ENCODE assay signal across 1 cellular context in genomic region chr2:121530563-121531334, GRCh38.
TF ChIP-seq lines count a peak whose summit lies in the region.

Gene RNU4ATAC, plus strand, starts transcription at chr2:121530880.

TF ChIP-seq in H1, 55 proteins besides CTCF, POLR2A, EP300 and RAD21:
- no peak for TF ChIP-seq USF2 (IDR thresholded peaks at IDR 0.05; ENCODE audit: low read length)
- TF ChIP-seq CBX5 (IDR thresholded peaks at IDR 0.05; ENCODE audit: low read depth, low read length) = no peak
- TF ChIP-seq NANOG (IDR thresholded peaks at IDR 0.05; ENCODE audit: insufficient read depth, low read depth, low read length, poor library complexity, severe bottlenecking) = no peak
- no peak for TF ChIP-seq ASH2L (IDR thresholded peaks at IDR 0.05; ENCODE audit: low read length)
- TF ChIP-seq RFX5 (IDR thresholded peaks at IDR 0.05; ENCODE audit: borderline replicate concordance, low read depth, low read length) = no peak
- TF ChIP-seq RXRA (IDR thresholded peaks at IDR 0.05; ENCODE audit: insufficient read depth, low read depth, low read length) = no peak
- TF ChIP-seq E2F6 (IDR thresholded peaks at IDR 0.05) = no peak
- TF ChIP-seq SIRT6 (IDR thresholded peaks at IDR 0.05; ENCODE audit: low read length) = no peak
- TF ChIP-seq FOSL1 (IDR thresholded peaks at IDR 0.05; ENCODE audit: insufficient read depth, low read depth, low read length) = no peak
- TF ChIP-seq ATF2 (IDR thresholded peaks at IDR 0.05; ENCODE audit: low read length) = peak; percentile 98
- no peak for TF ChIP-seq GABPA (IDR thresholded peaks at IDR 0.05; ENCODE audit: borderline replicate concordance, insufficient read depth, low read length)
- no peak for TF ChIP-seq SAP30 (IDR thresholded peaks at IDR 0.05; ENCODE audit: insufficient read depth, insufficient replicate concordance, low read length)
- TF ChIP-seq ATF3 (IDR thresholded peaks at IDR 0.05; ENCODE audit: insufficient read depth, low read depth, low read length) = no peak
- TF ChIP-seq CHD2 (IDR thresholded peaks at IDR 0.05; ENCODE audit: low read length) = peak; percentile 67
- TF ChIP-seq SIN3A (conservative IDR thresholded peaks at IDR 0.05 in 1 of 2, IDR thresholded peaks at IDR 0.05 in 1 of 2; ENCODE audit: low read depth in 1 of 2, low read length in 2 of 2) = no peak
- peak; percentile 31; the same call in 1 of the 2 replicates for TF ChIP-seq PHF8 (conservative IDR thresholded peaks at IDR 0.05; ENCODE audit: low read depth, low read length)
- TF ChIP-seq SP2 (IDR thresholded peaks at IDR 0.05; ENCODE audit: low read length) = no peak
- no peak for TF ChIP-seq TEAD4 (IDR thresholded peaks at IDR 0.05; ENCODE audit: low read depth, low read length)
- 0 out of 2 replicates have a peak, but pooled peaks have one; percentile 12 for TF ChIP-seq YY1 (IDR thresholded peaks at IDR 0.05; ENCODE audit: low read depth, low read length)
- peak; percentile 83 for TF ChIP-seq MAFK (IDR thresholded peaks at IDR 0.05; ENCODE audit: low read depth, low read length)
- peak in 1 of 2 experiments; percentile 77; a peak in 1 of 4 replicates for TF ChIP-seq HDAC2 (IDR thresholded peaks at IDR 0.05; ENCODE audit: borderline replicate concordance in 1 of 2, low read depth in 2 of 2, low read length in 2 of 2)
- no peak for TF ChIP-seq CTBP2 (IDR thresholded peaks at IDR 0.05; ENCODE audit: borderline replicate concordance, insufficient read depth, insufficient read length, low read length)
- no peak for TF ChIP-seq CBX8 (IDR thresholded peaks at IDR 0.05; ENCODE audit: borderline replicate concordance, low read depth, low read length)
- TF ChIP-seq TAF7 (optimal IDR thresholded peaks at IDR 0.05; ENCODE audit: borderline replicate concordance, low read depth, low read length) = peak; percentile 100
- TF ChIP-seq KDM4A (IDR thresholded peaks at IDR 0.05; ENCODE audit: low read depth, low read length, severe bottlenecking) = no peak
- TF ChIP-seq POU5F1 (IDR thresholded peaks at IDR 0.05; ENCODE audit: low read depth, low read length) = peak; percentile 50; the same call in 1 of the 2 replicates
- peak; percentile 99 for TF ChIP-seq GTF2F1 (IDR thresholded peaks at IDR 0.05; ENCODE audit: borderline replicate concordance, low read depth, low read length)
- TF ChIP-seq JUND (IDR thresholded peaks at IDR 0.05; ENCODE audit: low read length) = peak; percentile 22; the same call in 1 of the 2 replicates
- TF ChIP-seq RNF2 (IDR thresholded peaks at IDR 0.05; ENCODE audit: borderline replicate concordance, low read depth, low read length, missing control alignments, poor library complexity, severe bottlenecking) = no peak
- TF ChIP-seq TBP (IDR thresholded peaks at IDR 0.05; ENCODE audit: low read depth, low read length) = peak; percentile 98
- TF ChIP-seq HDAC6 (IDR thresholded peaks at IDR 0.05; ENCODE audit: low read depth, low read length) = no peak
- TF ChIP-seq CHD7 (IDR thresholded peaks at IDR 0.05; ENCODE audit: insufficient replicate concordance, low read length) = peak; percentile 54
- TF ChIP-seq TCF12 (IDR thresholded peaks at IDR 0.05; ENCODE audit: low read depth, low read length) = peak; percentile 74; the same call in 1 of the 2 replicates
- TF ChIP-seq MAX (IDR thresholded peaks at IDR 0.05) = no peak
- no peak for TF ChIP-seq JUN (IDR thresholded peaks at IDR 0.05; ENCODE audit: low read depth, low read length)
- peak; percentile 6; the same call in 1 of the 2 replicates for TF ChIP-seq SRF (IDR thresholded peaks at IDR 0.05; ENCODE audit: low read depth, low read length)
- peak in 1 of 2 experiments; percentile 70 for TF ChIP-seq BCL11A (IDR thresholded peaks at IDR 0.05; ENCODE audit: low read depth in 2 of 2, low read length in 2 of 2)
- no peak for TF ChIP-seq ZNF274 (IDR thresholded peaks at IDR 0.05; ENCODE audit: borderline replicate concordance, extremely low read depth, low read length)
- TF ChIP-seq KDM5A (IDR thresholded peaks at IDR 0.05; ENCODE audit: low read length) = no peak
- TF ChIP-seq EGR1 (IDR thresholded peaks at IDR 0.05; ENCODE audit: borderline replicate concordance, low read depth, low read length) = peak; percentile 93
- TF ChIP-seq POLR2AphosphoS5 (IDR thresholded peaks at IDR 0.05; ENCODE audit: low read depth, low read length) = peak; percentile 100
- no peak for TF ChIP-seq NRF1 (IDR thresholded peaks at IDR 0.05; ENCODE audit: low read depth, low read length)
- TF ChIP-seq CHD1 (IDR thresholded peaks at IDR 0.05; ENCODE audit: low read depth, low read length) = no peak
- peak; percentile 93 for TF ChIP-seq SP1 (IDR thresholded peaks at IDR 0.05; ENCODE audit: low read depth, low read length)
- TF ChIP-seq CREB1 (IDR thresholded peaks at IDR 0.05) = no peak
- no peak for TF ChIP-seq BRCA1 (IDR thresholded peaks at IDR 0.05; ENCODE audit: low read depth, low read length)
- TF ChIP-seq BACH1 (IDR thresholded peaks at IDR 0.05; ENCODE audit: low read length) = peak; percentile 83
- no peak for TF ChIP-seq KDM1A (IDR thresholded peaks at IDR 0.05; ENCODE audit: borderline replicate concordance, low read length)
- peak; percentile 91; the same call in 1 of the 2 replicates for TF ChIP-seq SP4 (IDR thresholded peaks at IDR 0.05; ENCODE audit: low read length)
- peak; percentile 31; the same call in 1 of the 2 replicates for TF ChIP-seq CEBPB (IDR thresholded peaks at IDR 0.05; ENCODE audit: low read depth, low read length)
- TF ChIP-seq RBBP5 (IDR thresholded peaks at IDR 0.05; ENCODE audit: borderline replicate concordance, low read depth, low read length) = 0 out of 2 replicates have a peak, but pooled peaks have one; percentile 13
- TF ChIP-seq EZH2 (IDR thresholded peaks at IDR 0.05; ENCODE audit: low read depth, low read length, severe bottlenecking) = no peak
- TF ChIP-seq SIX5 (IDR thresholded peaks at IDR 0.05; ENCODE audit: low read depth, low read length) = no peak
- peak; percentile 46 for TF ChIP-seq TAF1 (IDR thresholded peaks at IDR 0.05; ENCODE audit: low read depth, low read length)
- TF ChIP-seq SUZ12 (IDR thresholded peaks at IDR 0.05; ENCODE audit: low read length) = no peak
